In the genomic region with DNA sequence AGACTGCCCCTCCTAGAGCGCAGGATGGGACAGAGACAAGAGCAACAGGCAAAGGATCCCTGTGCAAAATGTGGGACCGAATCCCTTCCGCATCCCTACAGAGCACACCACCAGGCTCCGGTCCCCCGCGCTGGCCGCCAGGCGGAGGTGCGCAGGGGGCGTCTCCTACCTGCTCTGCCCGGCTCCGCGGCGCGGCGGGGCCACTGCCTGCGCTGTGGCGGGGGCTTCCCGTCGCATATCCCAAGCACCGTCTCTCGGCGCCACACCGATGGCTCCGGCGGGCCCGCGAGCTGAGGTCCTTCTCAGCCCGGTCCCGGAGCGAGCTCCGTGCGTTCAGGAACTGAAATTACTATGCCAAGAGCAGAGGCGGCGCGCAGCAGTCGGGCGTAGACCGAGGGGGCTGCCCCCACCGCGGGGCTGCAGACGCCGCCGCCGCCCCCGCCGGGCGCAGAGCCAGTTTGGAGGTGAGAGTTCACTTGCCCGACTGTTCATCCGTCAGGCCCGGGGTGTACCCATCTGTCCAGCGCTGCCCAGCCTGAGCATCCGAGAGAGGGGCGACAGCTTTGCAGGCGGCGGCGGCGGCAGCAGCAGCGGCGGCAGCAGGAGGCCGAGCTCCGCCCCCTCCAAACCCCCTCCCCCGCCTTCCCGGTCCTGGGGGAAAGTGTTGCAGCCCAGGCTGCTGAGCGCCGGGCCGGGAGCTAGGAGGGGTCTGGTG, we compare ENCODE assay signal across 8 cellular contexts. TPM values are rescaled to one million over a fixed set of nuclear protein-coding genes. Genes with fewer than 3 reads are reported as not detected.
DNase-seq lines count a peak whose midpoint lies in the region; ATAC-seq and TF ChIP-seq lines count a peak whose summit lies in the region.

TSS of gene GPRIN3 (minus strand) at position 355 of the 715 bp plus-strand sequence. CDS start 57,690 bp downstream, outside the sequence.

- H3K36me3 ChIP-seq in iPS DF 6.9 (ENCODE audit: control insufficient read depth, insufficient read depth, low read length): no peaks in the 10 kb centered on the region
- no peaks in the 10 kb centered on the region for H3K36me3 ChIP-seq in sigmoid colon

- no peak for TF ChIP-seq EP300 in sigmoid colon (IDR thresholded peaks at IDR 0.05)

- TF ChIP-seq POLR2A in sigmoid colon (IDR thresholded peaks at IDR 0.05): peak in 1 of 2 donors; percentile 9

- WGBS in iPS DF 6.9 (ENCODE audit: insufficient coverage, insufficient read length): no CpG with 5 or more reads among the region's 67 CpGs
- WGBS in sigmoid colon, 2 donors: 0 to 1% methylated on average over 67 of the region's 67 CpGs

- H3K9me3 ChIP-seq in iPS DF 6.9 (ENCODE audit: control insufficient read depth, insufficient read depth, low read length) (no peaks in the 10 kb centered on the region), sigmoid colon (no peaks in the 10 kb centered on the region)

- TF ChIP-seq CTCF in AG09309 (IDR thresholded peaks at IDR 0.05; ENCODE audit: control insufficient read depth, insufficient read depth, low read depth, low read length, missing control alignments) (no peak), HL-60 (IDR thresholded peaks at IDR 0.05; ENCODE audit: insufficient read depth, low read length) (no peak), astrocyte of the cerebellum (IDR thresholded peaks at IDR 0.05; ENCODE audit: low read depth, low read length, missing control alignments) (no peak), sigmoid colon (IDR thresholded peaks at IDR 0.05) (no peak)

- intact Hi-C loops in sigmoid colon (cut with DNase I): no loop called here

- peak; percentile 70 for ATAC-seq in GM19395 (IDR thresholded peaks at IDR 0.05; ENCODE audit: unreplicated experiment)

- H3K27me3 ChIP-seq in HL-60 (ENCODE audit: insufficient read depth, poor library complexity, severe bottlenecking) (peaks cover 15% of the 10 kb centered on the region), iPS DF 6.9 (ENCODE audit: control insufficient read depth, insufficient read depth, low read length) (peaks cover 4% of the 10 kb centered on the region), sigmoid colon (peaks cover 0 to 7% (median 0%) of the 10 kb centered on the region in 3 donors)

- peak within 1 kb of the TSS; percentile 11 for H3K4me3 ChIP-seq in AG09309 (ENCODE audit: control insufficient read depth, low read depth, low read length)
- peak within 1 kb of the TSS; percentile 68 for H3K4me3 ChIP-seq in HL-60 (replicated peaks; ENCODE audit: insufficient read depth, low read length)
- peak within 1 kb of the TSS; percentile 62 for H3K4me3 ChIP-seq in astrocyte of the cerebellum (ENCODE audit: low read depth, low read length)
- peak within 1 kb of the TSS; percentile 93 for H3K4me3 ChIP-seq in iPS DF 6.9 (ENCODE audit: low read length)
- peak within 1 kb of the TSS; percentile 34 to 64 (median 56) for H3K4me3 ChIP-seq in sigmoid colon

- H3K27ac ChIP-seq in HL-60 (replicated peaks) (no peak within 1 kb of the TSS), iPS DF 6.9 (ENCODE audit: low read length) (no peak within 1 kb of the TSS), sigmoid colon (peak within 1 kb of the TSS; percentile 52 to 64 (median 60))

- H3K4me1 ChIP-seq in iPS DF 6.9 (ENCODE audit: control insufficient read depth, insufficient read depth, low read length): peaks cover 3% of the 10 kb centered on the region
- peaks cover 0 to 14% (median 12%) of the 10 kb centered on the region in 4 donors for H3K4me1 ChIP-seq in sigmoid colon

- in situ Hi-C loops in astrocyte of the cerebellum (cut with HindIII; ENCODE audit: low sequenced_read_pairs): no loop called here

- no peak for DNase-seq in AG09309 (ENCODE audit: low read depth)
- no peak for DNase-seq in HL-60 (ENCODE audit: low read depth in 1 of 2, low spot score in 1 of 2)
- DNase-seq in T-helper 2 cell: peak; percentile 46 to 77 (median 58)
- no peak for DNase-seq in astrocyte of the cerebellum (ENCODE audit: low read depth)
- DNase-seq in iPS DF 6.9 (ENCODE audit: low read depth, low spot score): no peak
- DNase-seq in sigmoid colon: peak; percentile 72
- DNase-seq in NCI-H187 (lab: John Stamatoyannopoulos, UW): no peak

RNA-seq across cellular contexts. Expression of gene GPRIN3, which starts in this region (rescaled TPM):
- total RNA-seq in sigmoid colon: 1 to 10 TPM; 1.6 to 2.8 (median 1.8) TPM
- 1 to 10 TPM; 1.6 to 4.6 (median 1.8) TPM for polyA plus RNA-seq in sigmoid colon

Comparison
In these comparisons a context has a peak if more than half of its experiments do, and no peak if none do; other contexts are left out.
1. DNase-seq: peak in T-helper 2 cell (5 of 5) and sigmoid colon (single experiment); none in AG09309 (single experiment), HL-60 (0 of 2), astrocyte of the cerebellum (single experiment), iPS DF 6.9 (single experiment) and NCI-H187 (0 of 2).
2. H3K4me3 ChIP-seq: peak in every context shown above with its lines; median percentile 93 in iPS DF 6.9; 68 in HL-60; 62 in astrocyte of the cerebellum; 56 in sigmoid colon; 11 in AG09309.
3. H3K27ac ChIP-seq: peak in sigmoid colon (4 of 4); none in HL-60 (single experiment) and iPS DF 6.9 (single experiment).